Comparison of ENCODE assay signal across 16 cellular contexts in genomic region chr5:148976569-148977321, GRCh38.
DNase-seq lines count a peak whose midpoint lies in the region; ATAC-seq and TF ChIP-seq lines count a peak whose summit lies in the region.
"Had no signal": no experiment of that assay in that cellular context is flagged by ENCODE, and none has a peak within 500 bp of the region (broad histone marks: within the 10 kb centered on the region; RNA-seq: fewer than 3 reads in every experiment).

No MANE protein-coding gene starts in this region.

- no peak overlapping the region for H2BK12ac ChIP-seq in trophoblast cell (ENCODE audit: low read length)

- no peak overlapping the region for H3K14ac ChIP-seq in trophoblast cell (ENCODE audit: low read length)

- H2BK120ac ChIP-seq in trophoblast cell (ENCODE audit: insufficient read depth, low read length, poor library complexity) = no peak overlapping the region

- POLR2A ChIA-PET in PC-9 (lab: Charles Lee; ENCODE audit: unreplicated experiment) (interaction anchor here (0.6 to 2.0 kb wide), 3 partner anchors 25 to 963 kb away, joined by 3 to 16 read pairs (median 8); no protein-coding TSS in a partner anchor), OCI-LY7 (lab: Charles Lee) (interaction anchor here (0.9 to 1.0 kb wide), 2 partner anchors 14 to 19 kb away, joined by 3 read pairs; no protein-coding TSS in a partner anchor)

- no peak overlapping the region for H3K4me3 ChIP-seq in PC-9
- H3K4me3 ChIP-seq in trophoblast cell (ENCODE audit: low read depth, low read length) = no peak overlapping the region
- no peak overlapping the region for H3K4me3 ChIP-seq in OCI-LY7 (ENCODE audit: low read depth, low read length, poor library complexity, severe bottlenecking)
- H3K4me3 ChIP-seq: heart right ventricle, SK-N-MC had no signal

- peaks cover 59% of the 10 kb centered on the region for H3F3A ChIP-seq in PC-9 (ENCODE audit: insufficient read depth, low read depth)

- H3K36me3 ChIP-seq in PC-9 (ENCODE audit: low read depth) = no peaks in the 10 kb centered on the region
- H3K36me3 ChIP-seq in trophoblast cell (ENCODE audit: control insufficient read depth in 1 of 2, insufficient read depth in 2 of 2, low read length in 2 of 2) = no peaks in the 10 kb centered on the region
- no peaks in the 10 kb centered on the region for H3K36me3 ChIP-seq in OCI-LY7 (ENCODE audit: insufficient read depth, low read length)
- H3K36me3 ChIP-seq: heart right ventricle, neutrophil had no signal

- no peak overlapping the region for H3K4ac ChIP-seq in trophoblast cell (ENCODE audit: low read depth, low read length)

- no peak overlapping the region for H2AFZ ChIP-seq in PC-9
- no peak overlapping the region for H2AFZ ChIP-seq in trophoblast cell (ENCODE audit: insufficient read depth, low read length, poor library complexity)
- H2AFZ ChIP-seq in OCI-LY7 (ENCODE audit: low read length) = no peak overlapping the region

- no peak for TF ChIP-seq CTCF in PC-9 (conservative IDR thresholded peaks at IDR 0.05)
- no peak for TF ChIP-seq CTCF in OCI-LY7 (conservative IDR thresholded peaks at IDR 0.05; ENCODE audit: low read length)

- intact Hi-C loops in PC-9 (cut with micrococcal nuclease; ENCODE audit: unreplicated experiment) (loop anchor here (5.0 kb wide), 1 partner anchor 169 kb away; no protein-coding TSS in a partner anchor), OCI-LY7 (cut with micrococcal nuclease; ENCODE audit: unreplicated experiment) (no loop called here)

- H3K79me2 ChIP-seq in PC-9 (ENCODE audit: low read depth) (no peaks in the 10 kb centered on the region), trophoblast cell (ENCODE audit: control insufficient read depth, insufficient read depth, low read length, poor library complexity) (no peaks in the 10 kb centered on the region), OCI-LY7 (ENCODE audit: insufficient read depth, low read depth, low read length) (no peaks in the 10 kb centered on the region)

- H3K9me3 ChIP-seq in PC-9 (ENCODE audit: insufficient read depth, low read depth) (no peaks in the 10 kb centered on the region), trophoblast cell (ENCODE audit: insufficient read depth, low read depth, low read length) (peaks cover 2% of the 10 kb centered on the region), OCI-LY7 (ENCODE audit: low read length) (no peaks in the 10 kb centered on the region)
- H3K9me3 ChIP-seq: heart right ventricle, neutrophil had no signal

- H2AK5ac ChIP-seq in trophoblast cell (ENCODE audit: low read length) = no peak overlapping the region

- H3K18ac ChIP-seq in trophoblast cell (ENCODE audit: low read length) = no peak overlapping the region

- no peak overlapping the region for H3K23ac ChIP-seq in trophoblast cell (ENCODE audit: low read length)

- no peaks in the 10 kb centered on the region for H3K9me2 ChIP-seq in PC-9 (ENCODE audit: insufficient read depth)
- H3K9me2 ChIP-seq in OCI-LY7 (ENCODE audit: insufficient read depth, low read length) = no peaks in the 10 kb centered on the region

- H3K27me3 ChIP-seq in PC-9 (ENCODE audit: insufficient read depth, low read depth) (no peaks in the 10 kb centered on the region), trophoblast cell (ENCODE audit: insufficient read depth, low read length) (no peaks in the 10 kb centered on the region)
- H3K27me3 ChIP-seq: heart right ventricle, neutrophil had no signal

- BruUV-seq in PC-9 (replicated peaks; lab: Mats Ljungman, UMichigan) (no TSS peak), OCI-LY7 (replicated peaks; lab: Mats Ljungman, UMichigan) (no TSS peak)

- H4K20me1 ChIP-seq in PC-9 (ENCODE audit: insufficient read depth) (no peaks in the 10 kb centered on the region), OCI-LY7 (ENCODE audit: insufficient read depth, low read length) (no peaks in the 10 kb centered on the region)

- H3K27ac ChIP-seq in PC-9 (peak overlapping the region; percentile 99), epithelial cell of prostate (peak overlapping the region; percentile 99), trophoblast cell (ENCODE audit: low read depth, low read length) (no peak overlapping the region), OCI-LY7 (ENCODE audit: low read depth, low read length, poor library complexity, severe bottlenecking) (no peak overlapping the region)
- H3K27ac ChIP-seq: heart right ventricle, neutrophil, SK-N-MC had no signal

- no peak for ATAC-seq in GM19395 (IDR thresholded peaks at IDR 0.05; ENCODE audit: unreplicated experiment)
- ATAC-seq: activated T-cell treated with anti-CD3 and anti-CD28 coated beads, Interleukin-2, amount 50 U/mL, for 4 hours; heart right ventricle; stimulated activated naive B cell treated with anti-CD40 and anti-IgM and Interleukin-4, amounts not matched to agents 10 μg/mL and 1 μg/mL and 100 μg/mL, for 72 hours had no signal

- H3K79me1 ChIP-seq in trophoblast cell (ENCODE audit: low read length) = peaks cover 5% of the 10 kb centered on the region

- no peak overlapping the region for H4K8ac ChIP-seq in trophoblast cell (ENCODE audit: low read depth, low read length)

- H3K4me2 ChIP-seq in PC-9 = peak overlapping the region; percentile 74
- H3K4me2 ChIP-seq in trophoblast cell (ENCODE audit: low read length) = no peak overlapping the region
- H3K4me2 ChIP-seq in OCI-LY7 (ENCODE audit: low read length) = no peak overlapping the region

- DNase-seq in Daoy (ENCODE audit: low read depth) (peak; percentile 62), PC-9 (peak in 1 of 2 experiments; percentile 34), epithelial cell of prostate (ENCODE audit: low read depth, low spot score) (no peak), trophoblast cell (peak; percentile 54 to 62), T-helper 2 cell (no peak), NCI-H446 treated with DMSO at 0.1 percent for 48 hours (lab: John Stamatoyannopoulos, UW) (no peak), OCI-LY7 (ENCODE audit: low spot score) (no peak)
- DNase-seq: activated T-cell treated with anti-CD3 and anti-CD28 coated beads, Interleukin-2, amount 50 U/mL, for 4 hours; amniotic stem cell; effector CD4-positive, alpha-beta T cell; heart right ventricle; stimulated activated CD4-positive, alpha-beta T cell treated with anti-CD3 and anti-CD28 coated beads, Interleukin-2, amount 100 ng/mL, for 48 hours; stimulated activated naive B cell treated with anti-CD40 and anti-IgM and Interleukin-4, amounts not matched to agents 10 μg/mL and 1 μg/mL and 100 μg/mL, for 72 hours had no signal

- H3K4me1 ChIP-seq in PC-9 (replicated peaks; ENCODE audit: insufficient read depth) (peaks cover 86% of the 10 kb centered on the region), trophoblast cell (ENCODE audit: control insufficient read depth in 1 of 2, insufficient read depth in 2 of 2, low read length in 2 of 2) (peaks cover 19 to 24% of the 10 kb centered on the region in 2 experiments), OCI-LY7 (ENCODE audit: insufficient read depth, low read length, poor library complexity, severe bottlenecking) (no peaks in the 10 kb centered on the region)

- H2BK5ac ChIP-seq in trophoblast cell (ENCODE audit: low read depth, low read length, poor library complexity) = no peak overlapping the region

- CTCF ChIA-PET in PC-9 (lab: Charles Lee) = interaction anchor here (0.5 to 2.8 kb wide), 5 partner anchors 9 to 480 kb away, joined by 4 to 11 read pairs (median 6); no protein-coding TSS in a partner anchor
- CTCF ChIA-PET in OCI-LY7 (lab: Charles Lee; ENCODE audit: unreplicated experiment) = no interaction called here

- H4K91ac ChIP-seq in trophoblast cell (ENCODE audit: low read depth, low read length) = no peak overlapping the region

- H3K9ac ChIP-seq in trophoblast cell (ENCODE audit: low read length) = no peak overlapping the region

- H4K12ac ChIP-seq in trophoblast cell (ENCODE audit: low read depth, low read length) = no peak overlapping the region

- no CpG with 5 or more reads among the region's 3 CpGs for WGBS in trophoblast cell (ENCODE audit: extremely low coverage, insufficient coverage, insufficient read length)

Comparison
In these comparisons a context has a peak if more than half of its experiments do, and no peak if none do; other contexts are left out.
1. DNase-seq: peak in Daoy (single experiment) and trophoblast cell (2 of 2); none in epithelial cell of prostate (single experiment), T-helper 2 cell (0 of 5), NCI-H446 treated with DMSO at 0.1 percent for 48 hours (single experiment) and OCI-LY7 (single experiment).
2. H3K27ac ChIP-seq: peak in PC-9 (single experiment) and epithelial cell of prostate (single experiment); none in trophoblast cell (single experiment) and OCI-LY7 (single experiment).